Comparison of ENCODE assay signal across 8 cellular contexts in genomic region chr12:2890388-2891239, GRCh38. TPM values are rescaled to one million over a fixed set of nuclear protein-coding genes. Genes with fewer than 3 reads are reported as not detected.
A peak's percentile ranks its signal among the peaks of the same experiment; 100 is the strongest.
DNase-seq lines count a peak whose midpoint lies in the region; ATAC-seq and TF ChIP-seq lines count a peak whose summit lies in the region.

Gene TULP3, plus strand, starts transcription at chr12:2890891. Its CDS starts 57 bp downstream, at chr12:2890948.

- TF ChIP-seq CTCF in GM13977 (IDR thresholded peaks at IDR 0.05; ENCODE audit: extremely low read depth, insufficient read depth, missing control alignments), result no peak
- no peak for TF ChIP-seq CTCF in ascending aorta (IDR thresholded peaks at IDR 0.05)
- TF ChIP-seq CTCF in uterus (IDR thresholded peaks at IDR 0.05), result peak in 2 of 4 experiments; percentile 2 to 13

- TF ChIP-seq POLR2A in uterus (IDR thresholded peaks at IDR 0.05), result peak; percentile 92 to 98

- H3K27ac ChIP-seq in ascending aorta (peak within 1 kb of the TSS; percentile 94 to 97), right cardiac atrium (ENCODE audit: low read length) (peak within 1 kb of the TSS; percentile 87), uterus (peak within 1 kb of the TSS; percentile 91 to 93)

- H3K9me3 ChIP-seq in ascending aorta, result no peaks in the 10 kb centered on the region
- no peaks in the 10 kb centered on the region for H3K9me3 ChIP-seq in right cardiac atrium (ENCODE audit: control insufficient read depth, low read length)
- no peaks in the 10 kb centered on the region for H3K9me3 ChIP-seq in uterus

- ATAC-seq in HG02884 (IDR thresholded peaks at IDR 0.05; ENCODE audit: unreplicated experiment), result peak; percentile 98
- peak; percentile 99 for ATAC-seq in right cardiac atrium

- H3K4me3 ChIP-seq in ascending aorta, result peak within 1 kb of the TSS; percentile 62 to 93
- peak within 1 kb of the TSS; percentile 70 for H3K4me3 ChIP-seq in right cardiac atrium (ENCODE audit: low read length)
- peak within 1 kb of the TSS; percentile 68 to 88 for H3K4me3 ChIP-seq in uterus

- H3K4me1 ChIP-seq in ascending aorta, result peaks cover 0 to 26% of the 10 kb centered on the region in 2 donors
- no peaks in the 10 kb centered on the region for H3K4me1 ChIP-seq in right cardiac atrium (ENCODE audit: control insufficient read depth, insufficient read depth, low read length)
- peaks cover 0 to 4% of the 10 kb centered on the region in 2 donors for H3K4me1 ChIP-seq in uterus

- DNase-seq in GM13977 (ENCODE audit: low spot score) (peak; percentile 95), NCI-H1694 (lab: John Stamatoyannopoulos, UW) (peak; percentile 96), T-helper 2 cell (peak; percentile 97 to 99 (median 98)), ascending aorta (ENCODE audit: low spot score in 2 of 2) (peak; percentile 96 to 99), right cardiac atrium (peak; percentile 99 to 100 (median 100)), pulmonary artery endothelial cell (ENCODE audit: low read depth, low spot score) (peak; percentile 92), uterus (peak; percentile 99)

- no peaks in the 10 kb centered on the region for H3K36me3 ChIP-seq in ascending aorta
- H3K36me3 ChIP-seq in uterus, result no peaks in the 10 kb centered on the region

- WGBS in right cardiac atrium, result under 1% methylated on average over 83 of the region's 83 CpGs

- in situ Hi-C loops in GM13977 (cut with MboI; ENCODE audit: low pct_unique_long_range_greater_than_20kb, low sequenced_read_pairs, unreplicated experiment), result loop anchor here (25.0 kb wide), 1 partner anchor 147 kb away; no protein-coding TSS in a partner anchor

- intact Hi-C loops in ascending aorta (cut with DNase I) (loop anchor here (1.0 to 10.0 kb wide), 5 partner anchors 13 to 1384 kb away; partner anchors contain the start of genes CCND2, FOXM1, ITFG2 and RHNO1), right cardiac atrium (cut with DNase I) (loop anchor here in 1 of 4 donors (10.0 kb wide), 1 partner anchor 54 kb away; no protein-coding TSS in a partner anchor), uterus (cut with DNase I; ENCODE audit: low total_unique reads) (no loop called here)

- H3K27me3 ChIP-seq in ascending aorta, result no peaks in the 10 kb centered on the region
- H3K27me3 ChIP-seq in right cardiac atrium (ENCODE audit: control insufficient read depth, insufficient read depth), result no peaks in the 10 kb centered on the region
- no peaks in the 10 kb centered on the region for H3K27me3 ChIP-seq in uterus

RNA-seq across cellular contexts. Expression of gene TULP3, which starts in this region (rescaled TPM):
- 24.8 TPM for total RNA-seq in ascending aorta
- total RNA-seq in right cardiac atrium, result 10 to 100 TPM; 14.1 to 17.1 (median 15.9) TPM
- 10.5 TPM for polyA plus RNA-seq in right cardiac atrium
- 14.3 and 17.3 TPM in 2 replicates for total RNA-seq in pulmonary artery endothelial cell
- total RNA-seq in uterus, result 10 to 100 TPM in 3 of 4 donors, 1 to 10 TPM in 1; 7.2 to 38.7 (median 29.4) TPM

Comparison
In these comparisons a context has a peak if more than half of its experiments do, and no peak if none do; other contexts are left out.
1. Peak in every context shown above with its lines: DNase-seq, ATAC-seq, H3K4me3 ChIP-seq and H3K27ac ChIP-seq.